8 cellular contexts compared by ENCODE assay signal in genomic region chr17:38750312-38751121, GRCh38. TPM values are rescaled to one million over a fixed set of nuclear protein-coding genes. Genes with fewer than 3 reads are reported as not detected.
DNase-seq lines count a peak whose midpoint lies in the region; ATAC-seq, FAIRE-seq and TF ChIP-seq lines count a peak whose summit lies in the region.

No MANE protein-coding gene starts in this region.

- no peaks in the 10 kb centered on the region for H3K9me3 Mint-ChIP-seq in activated CD4-positive, alpha-beta T cell treated with anti-CD3 and anti-CD28 coated beads, Interleukin-2, amount 10 ng/mL, durations not matched to agents 24 days and 14 days

- no peak for ATAC-seq in GM19035 (IDR thresholded peaks at IDR 0.05; ENCODE audit: unreplicated experiment)
- no peak for ATAC-seq in GM19351 (IDR thresholded peaks at IDR 0.05; ENCODE audit: unreplicated experiment)

- H3K9me3 ChIP-seq in mucosa of rectum (ENCODE audit: control insufficient read depth in 2 of 2, low read length in 2 of 2): no peaks in the 10 kb centered on the region

- H3K4me3 Mint-ChIP-seq in activated CD4-positive, alpha-beta T cell treated with anti-CD3 and anti-CD28 coated beads, Interleukin-2, amount 10 ng/mL, durations not matched to agents 24 days and 14 days: peak overlapping the region; percentile 99

- peaks cover 48% of the 10 kb centered on the region for H3K4me1 Mint-ChIP-seq in activated CD4-positive, alpha-beta T cell treated with anti-CD3 and anti-CD28 coated beads, Interleukin-2, amount 10 ng/mL, durations not matched to agents 24 days and 14 days

- peaks cover 6% of the 10 kb centered on the region for H3K36me3 ChIP-seq in bronchial epithelial cell (ENCODE audit: control insufficient read depth, insufficient read depth, low read length)
- H3K36me3 ChIP-seq in mucosa of rectum (ENCODE audit: control insufficient read depth in 2 of 2, insufficient read depth in 2 of 2, low read length in 2 of 2): peaks cover 4 to 5% of the 10 kb centered on the region in 2 donors

- no peak for FAIRE-seq in bronchial epithelial cell (lab: Jason Lieb, UNC)

- peak overlapping the region; percentile 60 to 97 for H3K9ac ChIP-seq in mucosa of rectum (ENCODE audit: low read depth in 1 of 2, low read length in 2 of 2)

- no peak for TF ChIP-seq CTCF in bronchial epithelial cell (IDR thresholded peaks at IDR 0.05; ENCODE audit: insufficient read depth, low read length, severe bottlenecking)

- H3K27me3 ChIP-seq in bronchial epithelial cell (ENCODE audit: control insufficient read depth, insufficient read depth, low read length) (no peaks in the 10 kb centered on the region), mucosa of rectum (ENCODE audit: control insufficient read depth in 2 of 2, insufficient read depth in 2 of 2, low read length in 2 of 2) (no peaks in the 10 kb centered on the region)

- peak; percentile 74 for DNase-seq in activated CD4-positive, alpha-beta T cell treated with anti-CD3 and anti-CD28 coated beads, Interleukin-2, amount 10 ng/mL, durations not matched to agents 24 days and 14 days
- no peak for DNase-seq in activated CD4-positive, alpha-beta T cell treated with anti-CD3 and anti-CD28 coated beads for 1 hour
- DNase-seq in NCI-H748 treated with DMSO at 0.1 percent for 48 hours (lab: John Stamatoyannopoulos, UW) (peak; percentile 61), bronchial epithelial cell (ENCODE audit: low read depth) (peak; percentile 32), GM19240 (ENCODE audit: insufficient read length, low spot score) (no peak)

- intact Hi-C loops in activated CD4-positive, alpha-beta T cell treated with anti-CD3 and anti-CD28 coated beads, Interleukin-2, amount 10 ng/mL, durations not matched to agents 24 days and 14 days (cut with micrococcal nuclease): loop anchor here (1.0 to 5.0 kb wide), 2 partner anchors 20 to 102 kb away; partner anchors contain the start of genes CISD3 and RPL23

- peak overlapping the region; percentile 84 to 89 for H3K27ac ChIP-seq in mucosa of rectum (ENCODE audit: low read depth in 2 of 2, low read length in 2 of 2)

- H3K27ac Mint-ChIP-seq in activated CD4-positive, alpha-beta T cell treated with anti-CD3 and anti-CD28 coated beads, Interleukin-2, amount 10 ng/mL, durations not matched to agents 24 days and 14 days: peak overlapping the region; percentile 98

- H3K4me3 ChIP-seq in bronchial epithelial cell (ENCODE audit: low read depth, low read length): peak overlapping the region; percentile 89
- peak overlapping the region; percentile 83 to 99 for H3K4me3 ChIP-seq in mucosa of rectum (ENCODE audit: low read length in 2 of 2)

- peaks cover 39% of the 10 kb centered on the region for H3K27me3 Mint-ChIP-seq in activated CD4-positive, alpha-beta T cell treated with anti-CD3 and anti-CD28 coated beads, Interleukin-2, amount 10 ng/mL, durations not matched to agents 24 days and 14 days

- H3K36me3 Mint-ChIP-seq in activated CD4-positive, alpha-beta T cell treated with anti-CD3 and anti-CD28 coated beads, Interleukin-2, amount 10 ng/mL, durations not matched to agents 24 days and 14 days (ENCODE audit: low read depth): peaks cover 20% of the 10 kb centered on the region

- H3K4me1 ChIP-seq in mucosa of rectum (ENCODE audit: control insufficient read depth in 2 of 2, insufficient read depth in 2 of 2, low read length in 2 of 2): peaks cover 49 to 56% of the 10 kb centered on the region in 2 donors

RNA-seq across cellular contexts. Expression of gene PSMB3, which starts 2.0 kb away (rescaled TPM):
- total RNA-seq in activated CD4-positive, alpha-beta T cell treated with anti-CD3 and anti-CD28 coated beads, Interleukin-2, amount 10 ng/mL, durations not matched to agents 24 days and 14 days: 356 and 358 TPM in 2 replicates
- 273 and 288 TPM in 2 replicates for total RNA-seq in bronchial epithelial cell

RNA-seq across cellular contexts. Expression of gene PCGF2, which starts 2.4 kb away (rescaled TPM):
- 4.7 and 5.5 TPM in 2 replicates for total RNA-seq in activated CD4-positive, alpha-beta T cell treated with anti-CD3 and anti-CD28 coated beads, Interleukin-2, amount 10 ng/mL, durations not matched to agents 24 days and 14 days
- 1.1 and 2.3 TPM in 2 replicates for total RNA-seq in bronchial epithelial cell

RNA-seq across cellular contexts. Expression of gene CISD3, which starts 20.4 kb away (rescaled TPM):
- total RNA-seq in activated CD4-positive, alpha-beta T cell treated with anti-CD3 and anti-CD28 coated beads, Interleukin-2, amount 10 ng/mL, durations not matched to agents 24 days and 14 days: 44.0 and 46.7 TPM in 2 replicates
- 2.9 and 4.4 TPM in 2 replicates for total RNA-seq in bronchial epithelial cell

RNA-seq across cellular contexts. Expression of gene MLLT6, which starts 45.4 kb away (rescaled TPM):
- total RNA-seq in activated CD4-positive, alpha-beta T cell treated with anti-CD3 and anti-CD28 coated beads, Interleukin-2, amount 10 ng/mL, durations not matched to agents 24 days and 14 days: 243 and 248 TPM in 2 replicates
- 10.8 and 14.2 TPM in 2 replicates for total RNA-seq in bronchial epithelial cell

RNA-seq across cellular contexts. Expression of gene PIP4K2B, which starts 48.8 kb away (rescaled TPM):
- 42.8 and 44.3 TPM in 2 replicates for total RNA-seq in activated CD4-positive, alpha-beta T cell treated with anti-CD3 and anti-CD28 coated beads, Interleukin-2, amount 10 ng/mL, durations not matched to agents 24 days and 14 days
- 15.5 and 21.9 TPM in 2 replicates for total RNA-seq in bronchial epithelial cell

Comparison
In these comparisons a context has a peak if more than half of its experiments do, and no peak if none do; other contexts are left out.
1. DNase-seq: peak in activated CD4-positive, alpha-beta T cell treated with anti-CD3 and anti-CD28 coated beads, Interleukin-2, amount 10 ng/mL, durations not matched to agents 24 days and 14 days (single experiment), NCI-H748 treated with DMSO at 0.1 percent for 48 hours (single experiment) and bronchial epithelial cell (single experiment); none in activated CD4-positive, alpha-beta T cell treated with anti-CD3 and anti-CD28 coated beads for 1 hour (single experiment) and GM19240 (single experiment).